Comparison of ENCODE assay signal across 1 cellular context in the genomic region with DNA sequence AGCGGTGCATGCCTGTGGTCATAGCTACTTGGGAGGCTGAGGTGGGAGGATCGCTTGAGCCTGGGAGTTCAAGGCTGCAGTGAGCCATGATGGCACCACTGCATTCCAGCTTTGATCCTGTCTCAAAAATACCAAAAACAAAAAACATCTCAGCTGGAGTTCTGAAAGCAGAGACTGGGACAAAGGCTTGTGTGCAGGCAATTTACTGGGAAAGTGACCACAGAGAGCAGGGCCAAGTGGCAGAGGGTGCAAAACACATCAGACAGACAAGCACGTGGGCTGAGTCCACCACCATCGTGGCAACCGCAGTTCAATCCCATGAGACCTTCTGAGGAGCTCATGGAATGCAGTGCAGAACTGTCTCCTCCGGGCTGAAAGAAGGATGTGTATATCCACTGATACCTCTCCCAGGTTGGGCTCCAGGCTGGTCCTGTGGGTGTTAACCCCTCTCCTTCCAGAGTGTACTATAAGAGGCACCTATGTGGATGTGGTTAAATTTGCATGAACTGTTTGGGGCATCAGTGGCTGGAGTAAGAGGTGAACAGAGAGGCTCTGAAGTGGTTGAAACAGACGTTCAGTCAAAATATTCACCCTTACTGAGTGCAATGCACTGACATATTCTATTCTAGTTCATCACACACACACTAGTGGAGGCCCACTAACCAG.
TF ChIP-seq lines count a peak whose summit lies in the region.

No MANE protein-coding gene starts in this region.

TF ChIP-seq in HepG2, 621 proteins besides CTCF, POLR2A, EP300 and RAD21:
- TF ChIP-seq, protein P1, sequence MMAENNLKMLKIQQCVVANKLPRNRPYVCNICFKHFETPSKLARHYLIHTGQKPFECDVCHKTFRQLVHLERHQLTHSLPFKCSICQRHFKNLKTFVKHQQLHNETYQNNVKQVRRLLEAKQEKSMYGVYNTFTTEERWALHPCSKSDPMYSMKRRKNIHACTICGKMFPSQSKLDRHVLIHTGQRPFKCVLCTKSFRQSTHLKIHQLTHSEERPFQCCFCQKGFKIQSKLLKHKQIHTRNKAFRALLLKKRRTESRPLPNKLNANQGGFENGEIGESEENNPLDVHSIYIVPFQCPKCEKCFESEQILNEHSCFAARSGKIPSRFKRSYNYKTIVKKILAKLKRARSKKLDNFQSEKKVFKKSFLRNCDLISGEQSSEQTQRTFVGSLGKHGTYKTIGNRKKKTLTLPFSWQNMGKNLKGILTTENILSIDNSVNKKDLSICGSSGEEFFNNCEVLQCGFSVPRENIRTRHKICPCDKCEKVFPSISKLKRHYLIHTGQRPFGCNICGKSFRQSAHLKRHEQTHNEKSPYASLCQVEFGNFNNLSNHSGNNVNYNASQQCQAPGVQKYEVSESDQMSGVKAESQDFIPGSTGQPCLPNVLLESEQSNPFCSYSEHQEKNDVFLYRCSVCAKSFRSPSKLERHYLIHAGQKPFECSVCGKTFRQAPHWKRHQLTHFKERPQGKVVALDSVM (CRISPR knock-in tag; IDR thresholded peaks at IDR 0.05), result peak; percentile 96
- TF ChIP-seq ZNF138 (CRISPR knock-in tag; IDR thresholded peaks at IDR 0.05; ENCODE audit: low read depth) (no peak), MAZ (IDR thresholded peaks at IDR 0.05; ENCODE audit: borderline replicate concordance, low read depth, low read length) (no peak), MAZ (CRISPR knock-in tag; IDR thresholded peaks at IDR 0.05; ENCODE audit: low read depth) (no peak), MED1 (CRISPR knock-in tag; IDR thresholded peaks at IDR 0.05) (0 out of 2 replicates have a peak, but pooled peaks have one; percentile 25), CREB1 (IDR thresholded peaks at IDR 0.05) (no peak), CREB1 (CRISPR knock-in tag; IDR thresholded peaks at IDR 0.05) (no peak), TCF7 (IDR thresholded peaks at IDR 0.05; ENCODE audit: low read depth) (0 out of 2 replicates have a peak, but pooled peaks have one; percentile 43), NPAS2 (CRISPR knock-in tag; IDR thresholded peaks at IDR 0.05; ENCODE audit: borderline replicate concordance) (no peak), ZNF7 (CRISPR knock-in tag; IDR thresholded peaks at IDR 0.05) (peak; percentile 77), LCORL (IDR thresholded peaks at IDR 0.05) (peak; percentile 19; the same call in 1 of the 2 replicates), LCORL (CRISPR knock-in tag; IDR thresholded peaks at IDR 0.05) (no peak), SP4 (CRISPR knock-in tag; IDR thresholded peaks at IDR 0.05) (no peak), MAF1 (CRISPR knock-in tag; IDR thresholded peaks at IDR 0.05; ENCODE audit: borderline replicate concordance) (no peak), TEAD3 (CRISPR knock-in tag; optimal IDR thresholded peaks at IDR 0.05; ENCODE audit: borderline replicate concordance) (peak; percentile 76), SOX5 (CRISPR knock-in tag; IDR thresholded peaks at IDR 0.05; ENCODE audit: borderline replicate concordance) (peak; percentile 33; the same call in 1 of the 2 replicates), KLF16 (CRISPR knock-in tag; IDR thresholded peaks at IDR 0.05) (no peak), ZNF652 (CRISPR knock-in tag; IDR thresholded peaks at IDR 0.05; ENCODE audit: borderline replicate concordance, low read depth) (0 out of 2 replicates have a peak, but pooled peaks have one; percentile 45), MYC (CRISPR knock-in tag; IDR thresholded peaks at IDR 0.05; ENCODE audit: borderline replicate concordance) (peak; percentile 19; the same call in 1 of the 2 replicates), SAP130 (CRISPR knock-in tag; IDR thresholded peaks at IDR 0.05; ENCODE audit: low read depth) (peak; percentile 16; the same call in 1 of the 2 replicates), SALL1 (CRISPR knock-in tag; IDR thresholded peaks at IDR 0.05) (0 out of 2 replicates have a peak, but pooled peaks have one; percentile 16)
- TF ChIP-seq, protein P2, sequence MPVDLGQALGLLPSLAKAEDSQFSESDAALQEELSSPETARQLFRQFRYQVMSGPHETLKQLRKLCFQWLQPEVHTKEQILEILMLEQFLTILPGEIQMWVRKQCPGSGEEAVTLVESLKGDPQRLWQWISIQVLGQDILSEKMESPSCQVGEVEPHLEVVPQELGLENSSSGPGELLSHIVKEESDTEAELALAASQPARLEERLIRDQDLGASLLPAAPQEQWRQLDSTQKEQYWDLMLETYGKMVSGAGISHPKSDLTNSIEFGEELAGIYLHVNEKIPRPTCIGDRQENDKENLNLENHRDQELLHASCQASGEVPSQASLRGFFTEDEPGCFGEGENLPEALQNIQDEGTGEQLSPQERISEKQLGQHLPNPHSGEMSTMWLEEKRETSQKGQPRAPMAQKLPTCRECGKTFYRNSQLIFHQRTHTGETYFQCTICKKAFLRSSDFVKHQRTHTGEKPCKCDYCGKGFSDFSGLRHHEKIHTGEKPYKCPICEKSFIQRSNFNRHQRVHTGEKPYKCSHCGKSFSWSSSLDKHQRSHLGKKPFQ (CRISPR knock-in tag; IDR thresholded peaks at IDR 0.05; ENCODE audit: insufficient replicate concordance), result no peak
